12 cellular contexts compared by ENCODE assay signal in the genomic region with DNA sequence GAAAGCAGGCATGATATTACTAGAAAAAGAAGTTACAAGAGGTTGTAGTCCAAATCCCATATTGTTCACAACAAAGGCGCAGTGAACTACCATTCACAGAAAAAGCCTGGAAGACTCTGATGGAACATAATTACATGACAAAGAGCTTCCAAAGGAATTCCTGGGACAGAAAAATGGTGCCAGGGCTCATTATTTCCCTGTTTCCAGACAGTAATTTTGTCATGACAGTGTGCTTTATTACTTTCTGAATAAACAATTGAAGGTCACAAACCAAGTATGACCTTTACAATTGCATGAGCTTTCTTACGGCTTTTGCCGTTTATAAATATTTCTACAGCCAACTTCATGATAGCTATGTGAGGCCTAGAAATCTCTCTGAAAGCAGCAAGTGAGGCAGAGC.
DNase-seq lines count a peak whose midpoint lies in the region; ATAC-seq and TF ChIP-seq lines count a peak whose summit lies in the region.
"Had no signal": no experiment of that assay in that cellular context is flagged by ENCODE, and none has a peak within 500 bp of the region (broad histone marks: within the 10 kb centered on the region; RNA-seq: fewer than 3 reads in every experiment).

No MANE protein-coding gene starts in this region.

- no peaks in the 10 kb centered on the region for H3K27me3 Mint-ChIP-seq in WTC11 (ENCODE audit: low read depth)
- no peaks in the 10 kb centered on the region for H3K27me3 Mint-ChIP-seq in naive thymus-derived CD8-positive, alpha-beta T cell
- H3K27me3 Mint-ChIP-seq: CD4-positive, alpha-beta memory T cell had no signal

- POLR2A ChIA-PET in WTC11 (lab: Charles Lee), result no interaction called here
- POLR2A ChIA-PET in naive thymus-derived CD8-positive, alpha-beta T cell (lab: Charles Lee), result no interaction called here

- no peak for TF ChIP-seq CTCF in WTC11 (IDR thresholded peaks at IDR 0.05)

- no peak overlapping the region for H3K4me3 Mint-ChIP-seq in WTC11
- H3K4me3 Mint-ChIP-seq in naive thymus-derived CD8-positive, alpha-beta T cell, result no peak overlapping the region
- H3K4me3 Mint-ChIP-seq: CD4-positive, alpha-beta memory T cell had no signal

- peaks cover 30% of the 10 kb centered on the region for H3K36me3 Mint-ChIP-seq in WTC11
- H3K36me3 Mint-ChIP-seq in naive thymus-derived CD8-positive, alpha-beta T cell, result no peaks in the 10 kb centered on the region

- DNase-seq in M059J (ENCODE audit: low read depth) (peak; percentile 18), WTC11 (ENCODE audit: low spot score) (no peak), foreskin melanocyte (peak; percentile 70), middle frontal gyrus (ENCODE audit: extremely low spot score, low spot score) (no peak), germinal center (ENCODE audit: low spot score) (no peak)
- no peak for DNase-seq in activated CD4-positive, alpha-beta T cell treated with anti-CD3 and anti-CD28 coated beads for 4 hours
- DNase-seq in naive thymus-derived CD8-positive, alpha-beta T cell, result no peak
- DNase-seq: BE2C; CD4-positive, alpha-beta memory T cell; DMS79 treated with DMSO at 0.1 percent for 48 hours; GDM1 had no signal

- no peaks in the 10 kb centered on the region for H3K9me3 Mint-ChIP-seq in WTC11
- H3K9me3 Mint-ChIP-seq in naive thymus-derived CD8-positive, alpha-beta T cell, result no peaks in the 10 kb centered on the region
- H3K9me3 Mint-ChIP-seq: CD4-positive, alpha-beta memory T cell had no signal

- H3K4me1 Mint-ChIP-seq in WTC11, result peaks cover 3% of the 10 kb centered on the region; the same call in 1 of the 2 replicates
- no peaks in the 10 kb centered on the region for H3K4me1 Mint-ChIP-seq in naive thymus-derived CD8-positive, alpha-beta T cell
- H3K4me1 Mint-ChIP-seq: CD4-positive, alpha-beta memory T cell had no signal

- CTCF ChIA-PET in WTC11 (lab: Charles Lee), result no interaction called here

- H3K27ac Mint-ChIP-seq in WTC11, result peak overlapping the region; percentile 77; the same call in 1 of the 2 replicates
- H3K27ac Mint-ChIP-seq in naive thymus-derived CD8-positive, alpha-beta T cell, result no peak overlapping the region
- H3K27ac Mint-ChIP-seq: CD4-positive, alpha-beta memory T cell had no signal

- no peak for ATAC-seq in WTC11
- ATAC-seq in naive thymus-derived CD8-positive, alpha-beta T cell, result no peak
- ATAC-seq: A549 had no signal

TF ChIP-seq in WTC11, 78 proteins besides CTCF, POLR2A, EP300 and RAD21 (continues in another document):
- no peak for TF ChIP-seq FOXP1 (CRISPR knock-in tag; IDR thresholded peaks at IDR 0.05; ENCODE audit: borderline replicate concordance)
- TF ChIP-seq NR3C1 (CRISPR knock-in tag; conservative IDR thresholded peaks at IDR 0.05; ENCODE audit: low read depth), result no peak
- no peak for TF ChIP-seq ZNF219 (CRISPR knock-in tag; IDR thresholded peaks at IDR 0.05; ENCODE audit: borderline replicate concordance)
- no peak for TF ChIP-seq CBFB (CRISPR knock-in tag; IDR thresholded peaks at IDR 0.05; ENCODE audit: low read depth)
- TF ChIP-seq NFATC4 (CRISPR knock-in tag; IDR thresholded peaks at IDR 0.05), result no peak
- no peak for TF ChIP-seq CREB1 (CRISPR knock-in tag; IDR thresholded peaks at IDR 0.05)
- no peak for TF ChIP-seq AFF4 (CRISPR knock-in tag; IDR thresholded peaks at IDR 0.05; ENCODE audit: borderline replicate concordance)
- TF ChIP-seq ZBTB21 (CRISPR knock-in tag; IDR thresholded peaks at IDR 0.05; ENCODE audit: borderline replicate concordance), result no peak
- TF ChIP-seq TEAD1 (CRISPR knock-in tag; IDR thresholded peaks at IDR 0.05), result no peak
- TF ChIP-seq, protein P1, sequence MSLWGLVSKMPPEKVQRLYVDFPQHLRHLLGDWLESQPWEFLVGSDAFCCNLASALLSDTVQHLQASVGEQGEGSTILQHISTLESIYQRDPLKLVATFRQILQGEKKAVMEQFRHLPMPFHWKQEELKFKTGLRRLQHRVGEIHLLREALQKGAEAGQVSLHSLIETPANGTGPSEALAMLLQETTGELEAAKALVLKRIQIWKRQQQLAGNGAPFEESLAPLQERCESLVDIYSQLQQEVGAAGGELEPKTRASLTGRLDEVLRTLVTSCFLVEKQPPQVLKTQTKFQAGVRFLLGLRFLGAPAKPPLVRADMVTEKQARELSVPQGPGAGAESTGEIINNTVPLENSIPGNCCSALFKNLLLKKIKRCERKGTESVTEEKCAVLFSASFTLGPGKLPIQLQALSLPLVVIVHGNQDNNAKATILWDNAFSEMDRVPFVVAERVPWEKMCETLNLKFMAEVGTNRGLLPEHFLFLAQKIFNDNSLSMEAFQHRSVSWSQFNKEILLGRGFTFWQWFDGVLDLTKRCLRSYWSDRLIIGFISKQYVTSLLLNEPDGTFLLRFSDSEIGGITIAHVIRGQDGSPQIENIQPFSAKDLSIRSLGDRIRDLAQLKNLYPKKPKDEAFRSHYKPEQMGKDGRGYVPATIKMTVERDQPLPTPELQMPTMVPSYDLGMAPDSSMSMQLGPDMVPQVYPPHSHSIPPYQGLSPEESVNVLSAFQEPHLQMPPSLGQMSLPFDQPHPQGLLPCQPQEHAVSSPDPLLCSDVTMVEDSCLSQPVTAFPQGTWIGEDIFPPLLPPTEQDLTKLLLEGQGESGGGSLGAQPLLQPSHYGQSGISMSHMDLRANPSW (CRISPR knock-in tag; conservative IDR thresholded peaks at IDR 0.05; ENCODE audit: low read depth), result no peak
- TF ChIP-seq NR2C2 (CRISPR knock-in tag; IDR thresholded peaks at IDR 0.05), result no peak
- TF ChIP-seq SMAD4 (CRISPR knock-in tag; IDR thresholded peaks at IDR 0.05), result no peak
- no peak for TF ChIP-seq E2F5 (CRISPR knock-in tag; IDR thresholded peaks at IDR 0.05)
- TF ChIP-seq, protein P2, sequence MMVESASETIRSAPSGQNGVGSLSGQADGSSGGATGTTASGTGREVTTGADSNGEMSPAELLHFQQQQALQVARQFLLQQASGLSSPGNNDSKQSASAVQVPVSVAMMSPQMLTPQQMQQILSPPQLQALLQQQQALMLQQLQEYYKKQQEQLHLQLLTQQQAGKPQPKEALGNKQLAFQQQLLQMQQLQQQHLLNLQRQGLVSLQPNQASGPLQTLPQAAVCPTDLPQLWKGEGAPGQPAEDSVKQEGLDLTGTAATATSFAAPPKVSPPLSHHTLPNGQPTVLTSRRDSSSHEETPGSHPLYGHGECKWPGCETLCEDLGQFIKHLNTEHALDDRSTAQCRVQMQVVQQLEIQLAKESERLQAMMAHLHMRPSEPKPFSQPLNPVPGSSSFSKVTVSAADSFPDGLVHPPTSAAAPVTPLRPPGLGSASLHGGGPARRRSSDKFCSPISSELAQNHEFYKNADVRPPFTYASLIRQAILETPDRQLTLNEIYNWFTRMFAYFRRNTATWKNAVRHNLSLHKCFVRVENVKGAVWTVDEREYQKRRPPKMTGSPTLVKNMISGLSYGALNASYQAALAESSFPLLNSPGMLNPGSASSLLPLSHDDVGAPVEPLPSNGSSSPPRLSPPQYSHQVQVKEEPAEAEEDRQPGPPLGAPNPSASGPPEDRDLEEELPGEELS (CRISPR knock-in tag; IDR thresholded peaks at IDR 0.05), result no peak
- TF ChIP-seq MXD4 (CRISPR knock-in tag; IDR thresholded peaks at IDR 0.05; ENCODE audit: borderline replicate concordance), result no peak

Comparison
In these comparisons a context has a peak if more than half of its experiments do, and no peak if none do; other contexts are left out.
1. DNase-seq: peak in M059J (single experiment) and foreskin melanocyte (single experiment); none in WTC11 (single experiment), middle frontal gyrus (single experiment), activated CD4-positive, alpha-beta T cell treated with anti-CD3 and anti-CD28 coated beads for 4 hours (0 of 2), germinal center (single experiment) and naive thymus-derived CD8-positive, alpha-beta T cell (0 of 10).